1 cellular context compared by ENCODE assay signal in the genomic region with DNA sequence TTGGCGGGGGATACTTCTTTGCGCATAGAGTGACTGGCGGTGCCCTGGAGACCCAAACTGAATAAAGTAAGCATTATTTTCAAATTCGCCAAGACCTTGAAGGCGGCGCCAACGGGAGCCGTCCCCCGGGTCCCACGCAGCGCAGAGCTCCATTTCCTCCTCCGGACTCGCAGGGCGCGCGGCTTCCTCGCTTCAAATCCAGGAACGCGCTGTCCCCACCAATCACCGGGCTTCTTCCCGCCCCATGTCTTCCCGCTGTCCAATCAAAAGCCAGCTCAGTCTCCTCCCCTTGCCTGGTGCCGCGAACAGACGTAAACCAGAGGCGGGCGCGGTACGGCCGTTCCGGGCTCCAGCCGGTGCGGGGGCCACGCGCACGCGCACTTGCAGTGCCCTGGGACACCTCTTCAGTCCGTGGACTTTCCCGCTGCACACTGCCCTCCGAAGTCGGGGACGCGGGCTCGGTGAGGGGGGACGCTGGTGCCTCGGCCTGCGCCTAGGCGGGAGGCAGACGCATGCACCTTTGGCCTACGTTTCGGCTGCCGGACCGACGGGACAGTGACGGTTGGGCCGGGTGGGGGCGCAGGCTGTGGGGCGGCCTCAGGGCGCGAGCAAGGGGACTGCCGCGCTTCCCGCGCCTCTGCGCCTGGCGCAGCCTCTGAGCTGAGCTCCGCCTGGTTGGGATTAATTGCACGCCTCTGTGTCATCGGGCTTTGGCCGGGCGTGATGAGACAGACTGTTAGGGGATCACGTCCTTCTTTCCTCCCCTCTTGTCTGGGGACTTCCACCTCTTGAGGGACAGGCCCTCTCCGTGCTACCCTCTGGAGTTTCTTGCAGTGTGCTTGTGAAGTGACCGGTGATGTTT.
TF ChIP-seq lines count a peak whose summit lies in the region.

A gene with protein sequence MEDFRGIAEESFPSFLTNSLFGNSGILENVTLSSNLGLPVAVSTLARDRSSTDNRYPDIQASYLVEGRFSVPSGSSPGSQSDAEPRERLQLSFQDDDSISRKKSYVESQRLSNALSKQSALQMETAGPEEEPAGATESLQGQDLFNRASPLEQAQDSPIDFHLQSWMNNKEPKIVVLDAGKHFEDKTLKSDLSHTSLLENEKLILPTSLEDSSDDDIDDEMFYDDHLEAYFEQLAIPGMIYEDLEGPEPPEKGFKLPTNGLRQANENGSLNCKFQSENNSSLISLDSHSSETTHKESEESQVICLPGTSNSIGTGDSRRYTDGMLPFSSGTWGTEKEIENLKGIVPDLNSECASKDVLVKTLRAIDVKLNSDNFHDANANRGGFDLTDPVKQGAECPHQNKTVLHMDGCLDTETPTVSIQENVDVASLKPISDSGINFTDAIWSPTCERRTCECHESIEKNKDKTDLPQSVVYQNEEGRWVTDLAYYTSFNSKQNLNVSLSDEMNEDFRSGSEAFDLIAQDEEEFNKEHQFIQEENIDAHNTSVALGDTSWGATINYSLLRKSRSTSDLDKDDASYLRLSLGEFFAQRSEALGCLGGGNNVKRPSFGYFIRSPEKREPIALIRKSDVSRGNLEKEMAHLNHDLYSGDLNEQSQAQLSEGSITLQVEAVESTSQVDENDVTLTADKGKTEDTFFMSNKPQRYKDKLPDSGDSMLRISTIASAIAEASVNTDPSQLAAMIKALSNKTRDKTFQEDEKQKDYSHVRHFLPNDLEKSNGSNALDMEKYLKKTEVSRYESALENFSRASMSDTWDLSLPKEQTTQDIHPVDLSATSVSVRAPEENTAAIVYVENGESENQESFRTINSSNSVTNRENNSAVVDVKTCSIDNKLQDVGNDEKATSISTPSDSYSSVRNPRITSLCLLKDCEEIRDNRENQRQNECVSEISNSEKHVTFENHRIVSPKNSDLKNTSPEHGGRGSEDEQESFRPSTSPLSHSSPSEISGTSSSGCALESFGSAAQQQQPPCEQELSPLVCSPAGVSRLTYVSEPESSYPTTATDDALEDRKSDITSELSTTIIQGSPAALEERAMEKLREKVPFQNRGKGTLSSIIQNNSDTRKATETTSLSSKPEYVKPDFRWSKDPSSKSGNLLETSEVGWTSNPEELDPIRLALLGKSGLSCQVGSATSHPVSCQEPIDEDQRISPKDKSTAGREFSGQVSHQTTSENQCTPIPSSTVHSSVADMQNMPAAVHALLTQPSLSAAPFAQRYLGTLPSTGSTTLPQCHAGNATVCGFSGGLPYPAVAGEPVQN (N-terminal part only) (plus strand): TSS at position 386 of the 862 bp plus-strand sequence. CDS start 8,063 bp downstream, outside the sequence.

TF ChIP-seq in WTC11, 78 proteins besides CTCF, POLR2A, EP300 and RAD21 (continued from another document and continues in another):
- TF ChIP-seq, protein P1, sequence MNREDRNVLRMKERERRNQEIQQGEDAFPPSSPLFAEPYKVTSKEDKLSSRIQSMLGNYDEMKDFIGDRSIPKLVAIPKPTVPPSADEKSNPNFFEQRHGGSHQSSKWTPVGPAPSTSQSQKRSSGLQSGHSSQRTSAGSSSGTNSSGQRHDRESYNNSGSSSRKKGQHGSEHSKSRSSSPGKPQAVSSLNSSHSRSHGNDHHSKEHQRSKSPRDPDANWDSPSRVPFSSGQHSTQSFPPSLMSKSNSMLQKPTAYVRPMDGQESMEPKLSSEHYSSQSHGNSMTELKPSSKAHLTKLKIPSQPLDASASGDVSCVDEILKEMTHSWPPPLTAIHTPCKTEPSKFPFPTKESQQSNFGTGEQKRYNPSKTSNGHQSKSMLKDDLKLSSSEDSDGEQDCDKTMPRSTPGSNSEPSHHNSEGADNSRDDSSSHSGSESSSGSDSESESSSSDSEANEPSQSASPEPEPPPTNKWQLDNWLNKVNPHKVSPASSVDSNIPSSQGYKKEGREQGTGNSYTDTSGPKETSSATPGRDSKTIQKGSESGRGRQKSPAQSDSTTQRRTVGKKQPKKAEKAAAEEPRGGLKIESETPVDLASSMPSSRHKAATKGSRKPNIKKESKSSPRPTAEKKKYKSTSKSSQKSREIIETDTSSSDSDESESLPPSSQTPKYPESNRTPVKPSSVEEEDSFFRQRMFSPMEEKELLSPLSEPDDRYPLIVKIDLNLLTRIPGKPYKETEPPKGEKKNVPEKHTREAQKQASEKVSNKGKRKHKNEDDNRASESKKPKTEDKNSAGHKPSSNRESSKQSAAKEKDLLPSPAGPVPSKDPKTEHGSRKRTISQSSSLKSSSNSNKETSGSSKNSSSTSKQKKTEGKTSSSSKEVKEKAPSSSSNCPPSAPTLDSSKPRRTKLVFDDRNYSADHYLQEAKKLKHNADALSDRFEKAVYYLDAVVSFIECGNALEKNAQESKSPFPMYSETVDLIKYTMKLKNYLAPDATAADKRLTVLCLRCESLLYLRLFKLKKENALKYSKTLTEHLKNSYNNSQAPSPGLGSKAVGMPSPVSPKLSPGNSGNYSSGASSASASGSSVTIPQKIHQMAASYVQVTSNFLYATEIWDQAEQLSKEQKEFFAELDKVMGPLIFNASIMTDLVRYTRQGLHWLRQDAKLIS (CRISPR knock-in tag; IDR thresholded peaks at IDR 0.05; ENCODE audit: borderline replicate concordance), result no peak
- TF ChIP-seq NR3C1 (CRISPR knock-in tag; conservative IDR thresholded peaks at IDR 0.05; ENCODE audit: low read depth) (no peak), TCF7 (CRISPR knock-in tag; IDR thresholded peaks at IDR 0.05; ENCODE audit: low read depth) (peak; percentile 79; the same call in 1 of the 2 replicates), PRRX2 (CRISPR knock-in tag; IDR thresholded peaks at IDR 0.05) (no peak), HMGA2 (CRISPR knock-in tag; IDR thresholded peaks at IDR 0.05) (no peak), SMAD3 (CRISPR knock-in tag; IDR thresholded peaks at IDR 0.05; ENCODE audit: borderline replicate concordance) (peak; percentile 81; the same call in 1 of the 2 replicates), ZNF232 (CRISPR knock-in tag; IDR thresholded peaks at IDR 0.05) (peak; percentile 84), FOXK1 (CRISPR knock-in tag; IDR thresholded peaks at IDR 0.05) (peak; percentile 88; the same call in 1 of the 2 replicates), MXD4 (CRISPR knock-in tag; IDR thresholded peaks at IDR 0.05; ENCODE audit: borderline replicate concordance) (no peak), ZNF416 (CRISPR knock-in tag; IDR thresholded peaks at IDR 0.05) (no peak), ZBTB21 (CRISPR knock-in tag; IDR thresholded peaks at IDR 0.05; ENCODE audit: borderline replicate concordance) (no peak), KAT7 (CRISPR knock-in tag; IDR thresholded peaks at IDR 0.05; ENCODE audit: borderline replicate concordance) (peak; percentile 94; the same call in 1 of the 2 replicates), JUN (CRISPR knock-in tag; IDR thresholded peaks at IDR 0.05) (no peak), SOX15 (CRISPR knock-in tag; IDR thresholded peaks at IDR 0.05) (no peak), EMX1 (CRISPR knock-in tag; IDR thresholded peaks at IDR 0.05) (no peak), ZNF138 (CRISPR knock-in tag; conservative IDR thresholded peaks at IDR 0.05) (no peak), IRF2 (CRISPR knock-in tag; IDR thresholded peaks at IDR 0.05; ENCODE audit: borderline replicate concordance, low read depth) (0 out of 2 replicates have a peak, but pooled peaks have one; percentile 48), ZNF263 (CRISPR knock-in tag; IDR thresholded peaks at IDR 0.05; ENCODE audit: low read depth) (no peak), NFE2L1 (CRISPR knock-in tag; IDR thresholded peaks at IDR 0.05) (peak; percentile 86; the same call in 1 of the 2 replicates), RORB (CRISPR knock-in tag; IDR thresholded peaks at IDR 0.05) (no peak)
- TF ChIP-seq, protein P2, sequence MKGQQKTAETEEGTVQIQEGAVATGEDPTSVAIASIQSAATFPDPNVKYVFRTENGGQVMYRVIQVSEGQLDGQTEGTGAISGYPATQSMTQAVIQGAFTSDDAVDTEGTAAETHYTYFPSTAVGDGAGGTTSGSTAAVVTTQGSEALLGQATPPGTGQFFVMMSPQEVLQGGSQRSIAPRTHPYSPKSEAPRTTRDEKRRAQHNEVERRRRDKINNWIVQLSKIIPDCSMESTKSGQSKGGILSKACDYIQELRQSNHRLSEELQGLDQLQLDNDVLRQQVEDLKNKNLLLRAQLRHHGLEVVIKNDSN (CRISPR knock-in tag; IDR thresholded peaks at IDR 0.05), result peak; percentile 75; the same call in 1 of the 2 replicates
- TF ChIP-seq, protein P3, sequence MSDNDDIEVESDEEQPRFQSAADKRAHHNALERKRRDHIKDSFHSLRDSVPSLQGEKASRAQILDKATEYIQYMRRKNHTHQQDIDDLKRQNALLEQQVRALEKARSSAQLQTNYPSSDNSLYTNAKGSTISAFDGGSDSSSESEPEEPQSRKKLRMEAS (CRISPR knock-in tag; IDR thresholded peaks at IDR 0.05), result peak; percentile 95
- TF ChIP-seq, protein P4, sequence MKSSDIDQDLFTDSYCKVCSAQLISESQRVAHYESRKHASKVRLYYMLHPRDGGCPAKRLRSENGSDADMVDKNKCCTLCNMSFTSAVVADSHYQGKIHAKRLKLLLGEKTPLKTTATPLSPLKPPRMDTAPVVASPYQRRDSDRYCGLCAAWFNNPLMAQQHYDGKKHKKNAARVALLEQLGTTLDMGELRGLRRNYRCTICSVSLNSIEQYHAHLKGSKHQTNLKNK (CRISPR knock-in tag; IDR thresholded peaks at IDR 0.05), result no peak
- TF ChIP-seq, protein P5, sequence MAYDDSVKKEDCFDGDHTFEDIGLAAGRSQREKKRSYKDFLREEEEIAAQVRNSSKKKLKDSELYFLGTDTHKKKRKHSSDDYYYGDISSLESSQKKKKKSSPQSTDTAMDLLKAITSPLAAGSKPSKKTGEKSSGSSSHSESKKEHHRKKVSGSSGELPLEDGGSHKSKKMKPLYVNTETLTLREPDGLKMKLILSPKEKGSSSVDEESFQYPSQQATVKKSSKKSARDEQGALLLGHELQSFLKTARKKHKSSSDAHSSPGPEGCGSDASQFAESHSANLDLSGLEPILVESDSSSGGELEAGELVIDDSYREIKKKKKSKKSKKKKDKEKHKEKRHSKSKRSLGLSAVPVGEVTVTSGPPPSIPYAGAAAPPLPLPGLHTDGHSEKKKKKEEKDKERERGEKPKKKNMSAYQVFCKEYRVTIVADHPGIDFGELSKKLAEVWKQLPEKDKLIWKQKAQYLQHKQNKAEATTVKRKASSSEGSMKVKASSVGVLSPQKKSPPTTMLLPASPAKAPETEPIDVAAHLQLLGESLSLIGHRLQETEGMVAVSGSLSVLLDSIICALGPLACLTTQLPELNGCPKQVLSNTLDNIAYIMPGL (CRISPR knock-in tag; IDR thresholded peaks at IDR 0.05), result peak; percentile 85; the same call in 1 of the 2 replicates
- TF ChIP-seq, protein P6, sequence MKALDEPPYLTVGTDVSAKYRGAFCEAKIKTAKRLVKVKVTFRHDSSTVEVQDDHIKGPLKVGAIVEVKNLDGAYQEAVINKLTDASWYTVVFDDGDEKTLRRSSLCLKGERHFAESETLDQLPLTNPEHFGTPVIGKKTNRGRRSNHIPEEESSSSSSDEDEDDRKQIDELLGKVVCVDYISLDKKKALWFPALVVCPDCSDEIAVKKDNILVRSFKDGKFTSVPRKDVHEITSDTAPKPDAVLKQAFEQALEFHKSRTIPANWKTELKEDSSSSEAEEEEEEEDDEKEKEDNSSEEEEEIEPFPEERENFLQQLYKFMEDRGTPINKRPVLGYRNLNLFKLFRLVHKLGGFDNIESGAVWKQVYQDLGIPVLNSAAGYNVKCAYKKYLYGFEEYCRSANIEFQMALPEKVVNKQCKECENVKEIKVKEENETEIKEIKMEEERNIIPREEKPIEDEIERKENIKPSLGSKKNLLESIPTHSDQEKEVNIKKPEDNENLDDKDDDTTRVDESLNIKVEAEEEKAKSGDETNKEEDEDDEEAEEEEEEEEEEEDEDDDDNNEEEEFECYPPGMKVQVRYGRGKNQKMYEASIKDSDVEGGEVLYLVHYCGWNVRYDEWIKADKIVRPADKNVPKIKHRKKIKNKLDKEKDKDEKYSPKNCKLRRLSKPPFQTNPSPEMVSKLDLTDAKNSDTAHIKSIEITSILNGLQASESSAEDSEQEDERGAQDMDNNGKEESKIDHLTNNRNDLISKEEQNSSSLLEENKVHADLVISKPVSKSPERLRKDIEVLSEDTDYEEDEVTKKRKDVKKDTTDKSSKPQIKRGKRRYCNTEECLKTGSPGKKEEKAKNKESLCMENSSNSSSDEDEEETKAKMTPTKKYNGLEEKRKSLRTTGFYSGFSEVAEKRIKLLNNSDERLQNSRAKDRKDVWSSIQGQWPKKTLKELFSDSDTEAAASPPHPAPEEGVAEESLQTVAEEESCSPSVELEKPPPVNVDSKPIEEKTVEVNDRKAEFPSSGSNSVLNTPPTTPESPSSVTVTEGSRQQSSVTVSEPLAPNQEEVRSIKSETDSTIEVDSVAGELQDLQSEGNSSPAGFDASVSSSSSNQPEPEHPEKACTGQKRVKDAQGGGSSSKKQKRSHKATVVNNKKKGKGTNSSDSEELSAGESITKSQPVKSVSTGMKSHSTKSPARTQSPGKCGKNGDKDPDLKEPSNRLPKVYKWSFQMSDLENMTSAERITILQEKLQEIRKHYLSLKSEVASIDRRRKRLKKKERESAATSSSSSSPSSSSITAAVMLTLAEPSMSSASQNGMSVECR (CRISPR knock-in tag; IDR thresholded peaks at IDR 0.05; ENCODE audit: borderline replicate concordance), result peak; percentile 96
- TF ChIP-seq, protein P7, sequence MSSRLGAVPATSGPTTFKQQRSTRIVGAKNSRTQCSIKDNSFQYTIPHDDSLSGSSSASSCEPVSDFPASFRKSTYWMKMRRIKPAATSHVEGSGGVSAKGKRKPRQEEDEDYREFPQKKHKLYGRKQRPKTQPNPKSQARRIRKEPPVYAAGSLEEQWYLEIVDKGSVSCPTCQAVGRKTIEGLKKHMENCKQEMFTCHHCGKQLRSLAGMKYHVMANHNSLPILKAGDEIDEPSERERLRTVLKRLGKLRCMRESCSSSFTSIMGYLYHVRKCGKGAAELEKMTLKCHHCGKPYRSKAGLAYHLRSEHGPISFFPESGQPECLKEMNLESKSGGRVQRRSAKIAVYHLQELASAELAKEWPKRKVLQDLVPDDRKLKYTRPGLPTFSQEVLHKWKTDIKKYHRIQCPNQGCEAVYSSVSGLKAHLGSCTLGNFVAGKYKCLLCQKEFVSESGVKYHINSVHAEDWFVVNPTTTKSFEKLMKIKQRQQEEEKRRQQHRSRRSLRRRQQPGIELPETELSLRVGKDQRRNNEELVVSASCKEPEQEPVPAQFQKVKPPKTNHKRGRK (CRISPR knock-in tag; IDR thresholded peaks at IDR 0.05; ENCODE audit: borderline replicate concordance), result no peak
- TF ChIP-seq, protein P8, sequence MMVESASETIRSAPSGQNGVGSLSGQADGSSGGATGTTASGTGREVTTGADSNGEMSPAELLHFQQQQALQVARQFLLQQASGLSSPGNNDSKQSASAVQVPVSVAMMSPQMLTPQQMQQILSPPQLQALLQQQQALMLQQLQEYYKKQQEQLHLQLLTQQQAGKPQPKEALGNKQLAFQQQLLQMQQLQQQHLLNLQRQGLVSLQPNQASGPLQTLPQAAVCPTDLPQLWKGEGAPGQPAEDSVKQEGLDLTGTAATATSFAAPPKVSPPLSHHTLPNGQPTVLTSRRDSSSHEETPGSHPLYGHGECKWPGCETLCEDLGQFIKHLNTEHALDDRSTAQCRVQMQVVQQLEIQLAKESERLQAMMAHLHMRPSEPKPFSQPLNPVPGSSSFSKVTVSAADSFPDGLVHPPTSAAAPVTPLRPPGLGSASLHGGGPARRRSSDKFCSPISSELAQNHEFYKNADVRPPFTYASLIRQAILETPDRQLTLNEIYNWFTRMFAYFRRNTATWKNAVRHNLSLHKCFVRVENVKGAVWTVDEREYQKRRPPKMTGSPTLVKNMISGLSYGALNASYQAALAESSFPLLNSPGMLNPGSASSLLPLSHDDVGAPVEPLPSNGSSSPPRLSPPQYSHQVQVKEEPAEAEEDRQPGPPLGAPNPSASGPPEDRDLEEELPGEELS (CRISPR knock-in tag; IDR thresholded peaks at IDR 0.05), result peak; percentile 82; the same call in 1 of the 2 replicates
- TF ChIP-seq, protein P9, sequence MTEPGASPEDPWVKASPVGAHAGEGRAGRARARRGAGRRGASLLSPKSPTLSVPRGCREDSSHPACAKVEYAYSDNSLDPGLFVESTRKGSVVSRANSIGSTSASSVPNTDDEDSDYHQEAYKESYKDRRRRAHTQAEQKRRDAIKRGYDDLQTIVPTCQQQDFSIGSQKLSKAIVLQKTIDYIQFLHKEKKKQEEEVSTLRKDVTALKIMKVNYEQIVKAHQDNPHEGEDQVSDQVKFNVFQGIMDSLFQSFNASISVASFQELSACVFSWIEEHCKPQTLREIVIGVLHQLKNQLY (CRISPR knock-in tag; IDR thresholded peaks at IDR 0.05), result no peak
